ENCODE assay signal across 1 cellular context in the genomic region with DNA sequence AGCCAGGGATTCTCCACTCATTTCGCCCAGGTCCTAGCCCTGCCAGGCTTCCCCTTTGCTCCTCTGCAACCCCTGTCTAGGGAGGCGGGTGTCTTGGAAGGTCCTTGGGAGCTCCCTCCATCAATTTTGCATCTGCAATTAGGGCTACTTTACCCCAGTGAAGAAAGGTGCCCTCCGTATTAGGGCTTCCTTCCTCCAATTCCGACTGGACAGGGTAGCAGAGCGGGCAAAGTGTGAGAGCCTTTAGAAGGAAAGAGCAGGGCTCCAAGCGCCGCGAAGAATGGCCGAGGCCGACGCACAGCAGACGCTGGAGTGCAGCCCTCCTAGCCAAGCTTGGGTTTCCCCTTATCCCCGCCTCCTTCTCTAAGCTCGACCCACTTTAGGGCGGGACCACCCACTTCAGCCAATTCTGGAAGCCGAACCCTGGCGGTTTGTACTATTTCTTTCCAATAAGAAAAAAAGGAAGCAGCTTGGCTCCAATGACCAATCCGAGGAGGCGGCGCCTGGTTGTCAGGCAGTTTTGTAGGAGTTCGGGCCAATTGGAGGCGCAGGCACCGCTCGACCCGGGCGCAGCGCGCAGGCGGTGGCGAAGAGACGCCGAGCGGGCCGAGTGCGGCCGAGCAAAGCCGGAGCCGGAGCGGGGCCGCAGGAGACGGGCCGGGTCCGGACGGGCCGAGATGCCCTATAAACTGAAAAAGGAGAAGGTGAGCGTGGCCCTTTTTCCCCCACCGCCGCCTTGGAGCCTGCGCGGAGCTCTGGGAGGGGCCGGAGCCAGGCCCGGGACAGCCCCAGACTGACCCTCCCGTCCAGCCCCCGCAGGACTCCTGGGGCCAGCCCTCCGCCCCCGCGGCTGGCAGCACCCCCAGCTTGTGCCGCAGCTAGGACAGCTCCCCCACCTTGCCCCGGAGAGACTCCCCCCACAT.
TF ChIP-seq lines count a peak whose summit lies in the region.

Gene PPP2R5D (plus strand): TSS at position 570 of the 923 bp plus-strand sequence. CDS start 108 bp downstream, at position 678.

TF ChIP-seq in HepG2, 621 proteins besides CTCF, POLR2A, EP300 and RAD21 (continued from another document and continues in another):
- TF ChIP-seq ZNF770 (CRISPR knock-in tag; IDR thresholded peaks at IDR 0.05) (0 out of 2 replicates have a peak, but pooled peaks have one; percentile 1), FLYWCH1 (CRISPR knock-in tag; IDR thresholded peaks at IDR 0.05) (no peak), ZNF749 (CRISPR knock-in tag; IDR thresholded peaks at IDR 0.05; ENCODE audit: borderline replicate concordance) (no peak; the same call in 1 of the 2 replicates), LCORL (IDR thresholded peaks at IDR 0.05) (no peak), LCORL (CRISPR knock-in tag; IDR thresholded peaks at IDR 0.05) (peak; percentile 72; the same call in 1 of the 2 replicates), ZNF275 (CRISPR knock-in tag; IDR thresholded peaks at IDR 0.05; ENCODE audit: borderline replicate concordance) (peak; percentile 80; the same call in 1 of the 2 replicates), SNAPC2 (CRISPR knock-in tag; IDR thresholded peaks at IDR 0.05) (peak; percentile 94), PPARG (CRISPR knock-in tag; conservative IDR thresholded peaks at IDR 0.05) (peak; percentile 33; the same call in 1 of the 2 replicates), ZKSCAN8 (CRISPR knock-in tag; IDR thresholded peaks at IDR 0.05; ENCODE audit: borderline replicate concordance) (0 out of 2 replicates have a peak, but pooled peaks have one; percentile 13), IRF1 (CRISPR knock-in tag; IDR thresholded peaks at IDR 0.05; ENCODE audit: low read depth) (no peak), ZNF256 (CRISPR knock-in tag; conservative IDR thresholded peaks at IDR 0.05) (peak; percentile 67; the same call in 1 of the 2 replicates), ARNTL (CRISPR knock-in tag; IDR thresholded peaks at IDR 0.05) (no peak), ZBTB3 (CRISPR knock-in tag; IDR thresholded peaks at IDR 0.05; ENCODE audit: borderline replicate concordance, low read depth) (no peak), ZNF737 (CRISPR knock-in tag; IDR thresholded peaks at IDR 0.05; ENCODE audit: borderline replicate concordance) (no peak), SAFB2 (CRISPR knock-in tag; IDR thresholded peaks at IDR 0.05; ENCODE audit: borderline replicate concordance, low read depth) (no peak), ZNF773 (CRISPR knock-in tag; IDR thresholded peaks at IDR 0.05; ENCODE audit: borderline replicate concordance) (no peak), BRD4 (CRISPR knock-in tag; IDR thresholded peaks at IDR 0.05) (peak; percentile 75), ZBTB38 (CRISPR knock-in tag; IDR thresholded peaks at IDR 0.05) (peak; percentile 11; the same call in 1 of the 2 replicates), HOXA7 (CRISPR knock-in tag; IDR thresholded peaks at IDR 0.05) (no peak), MTERF4 (CRISPR knock-in tag; IDR thresholded peaks at IDR 0.05) (peak; percentile 82), ZFP41 (CRISPR knock-in tag; IDR thresholded peaks at IDR 0.05; ENCODE audit: borderline replicate concordance) (no peak), BCL3 (CRISPR knock-in tag; IDR thresholded peaks at IDR 0.05) (no peak), ZNF652 (CRISPR knock-in tag; IDR thresholded peaks at IDR 0.05; ENCODE audit: borderline replicate concordance, low read depth) (no peak), ZBTB42 (CRISPR knock-in tag; IDR thresholded peaks at IDR 0.05) (no peak), CCAR2 (optimal IDR thresholded peaks at IDR 0.05; ENCODE audit: low read depth, low read length) (no peak), ZNF619 (CRISPR knock-in tag; IDR thresholded peaks at IDR 0.05) (0 out of 2 replicates have a peak, but pooled peaks have one; percentile 54), MAFG (CRISPR knock-in tag; IDR thresholded peaks at IDR 0.05) (no peak), HES4 (CRISPR knock-in tag; IDR thresholded peaks at IDR 0.05; ENCODE audit: borderline replicate concordance) (0 out of 2 replicates have a peak, but pooled peaks have one; percentile 29), FOXK1 (CRISPR knock-in tag; IDR thresholded peaks at IDR 0.05; ENCODE audit: borderline replicate concordance, low read depth) (no peak), THRA (CRISPR knock-in tag; IDR thresholded peaks at IDR 0.05; ENCODE audit: borderline replicate concordance) (0 out of 2 replicates have a peak, but pooled peaks have one; percentile 20), TEAD2 (CRISPR knock-in tag; IDR thresholded peaks at IDR 0.05) (no peak), ZNF550 (CRISPR knock-in tag; IDR thresholded peaks at IDR 0.05; ENCODE audit: borderline replicate concordance) (no peak), ZSCAN25 (CRISPR knock-in tag; IDR thresholded peaks at IDR 0.05) (no peak), ZFP1 (CRISPR knock-in tag; IDR thresholded peaks at IDR 0.05) (no peak; the same call in 1 of the 2 replicates), ARNT (IDR thresholded peaks at IDR 0.05) (no peak), CEBPG (CRISPR knock-in tag; IDR thresholded peaks at IDR 0.05) (0 out of 2 replicates have a peak, but pooled peaks have one; percentile 4)
- TF ChIP-seq, protein P1, sequence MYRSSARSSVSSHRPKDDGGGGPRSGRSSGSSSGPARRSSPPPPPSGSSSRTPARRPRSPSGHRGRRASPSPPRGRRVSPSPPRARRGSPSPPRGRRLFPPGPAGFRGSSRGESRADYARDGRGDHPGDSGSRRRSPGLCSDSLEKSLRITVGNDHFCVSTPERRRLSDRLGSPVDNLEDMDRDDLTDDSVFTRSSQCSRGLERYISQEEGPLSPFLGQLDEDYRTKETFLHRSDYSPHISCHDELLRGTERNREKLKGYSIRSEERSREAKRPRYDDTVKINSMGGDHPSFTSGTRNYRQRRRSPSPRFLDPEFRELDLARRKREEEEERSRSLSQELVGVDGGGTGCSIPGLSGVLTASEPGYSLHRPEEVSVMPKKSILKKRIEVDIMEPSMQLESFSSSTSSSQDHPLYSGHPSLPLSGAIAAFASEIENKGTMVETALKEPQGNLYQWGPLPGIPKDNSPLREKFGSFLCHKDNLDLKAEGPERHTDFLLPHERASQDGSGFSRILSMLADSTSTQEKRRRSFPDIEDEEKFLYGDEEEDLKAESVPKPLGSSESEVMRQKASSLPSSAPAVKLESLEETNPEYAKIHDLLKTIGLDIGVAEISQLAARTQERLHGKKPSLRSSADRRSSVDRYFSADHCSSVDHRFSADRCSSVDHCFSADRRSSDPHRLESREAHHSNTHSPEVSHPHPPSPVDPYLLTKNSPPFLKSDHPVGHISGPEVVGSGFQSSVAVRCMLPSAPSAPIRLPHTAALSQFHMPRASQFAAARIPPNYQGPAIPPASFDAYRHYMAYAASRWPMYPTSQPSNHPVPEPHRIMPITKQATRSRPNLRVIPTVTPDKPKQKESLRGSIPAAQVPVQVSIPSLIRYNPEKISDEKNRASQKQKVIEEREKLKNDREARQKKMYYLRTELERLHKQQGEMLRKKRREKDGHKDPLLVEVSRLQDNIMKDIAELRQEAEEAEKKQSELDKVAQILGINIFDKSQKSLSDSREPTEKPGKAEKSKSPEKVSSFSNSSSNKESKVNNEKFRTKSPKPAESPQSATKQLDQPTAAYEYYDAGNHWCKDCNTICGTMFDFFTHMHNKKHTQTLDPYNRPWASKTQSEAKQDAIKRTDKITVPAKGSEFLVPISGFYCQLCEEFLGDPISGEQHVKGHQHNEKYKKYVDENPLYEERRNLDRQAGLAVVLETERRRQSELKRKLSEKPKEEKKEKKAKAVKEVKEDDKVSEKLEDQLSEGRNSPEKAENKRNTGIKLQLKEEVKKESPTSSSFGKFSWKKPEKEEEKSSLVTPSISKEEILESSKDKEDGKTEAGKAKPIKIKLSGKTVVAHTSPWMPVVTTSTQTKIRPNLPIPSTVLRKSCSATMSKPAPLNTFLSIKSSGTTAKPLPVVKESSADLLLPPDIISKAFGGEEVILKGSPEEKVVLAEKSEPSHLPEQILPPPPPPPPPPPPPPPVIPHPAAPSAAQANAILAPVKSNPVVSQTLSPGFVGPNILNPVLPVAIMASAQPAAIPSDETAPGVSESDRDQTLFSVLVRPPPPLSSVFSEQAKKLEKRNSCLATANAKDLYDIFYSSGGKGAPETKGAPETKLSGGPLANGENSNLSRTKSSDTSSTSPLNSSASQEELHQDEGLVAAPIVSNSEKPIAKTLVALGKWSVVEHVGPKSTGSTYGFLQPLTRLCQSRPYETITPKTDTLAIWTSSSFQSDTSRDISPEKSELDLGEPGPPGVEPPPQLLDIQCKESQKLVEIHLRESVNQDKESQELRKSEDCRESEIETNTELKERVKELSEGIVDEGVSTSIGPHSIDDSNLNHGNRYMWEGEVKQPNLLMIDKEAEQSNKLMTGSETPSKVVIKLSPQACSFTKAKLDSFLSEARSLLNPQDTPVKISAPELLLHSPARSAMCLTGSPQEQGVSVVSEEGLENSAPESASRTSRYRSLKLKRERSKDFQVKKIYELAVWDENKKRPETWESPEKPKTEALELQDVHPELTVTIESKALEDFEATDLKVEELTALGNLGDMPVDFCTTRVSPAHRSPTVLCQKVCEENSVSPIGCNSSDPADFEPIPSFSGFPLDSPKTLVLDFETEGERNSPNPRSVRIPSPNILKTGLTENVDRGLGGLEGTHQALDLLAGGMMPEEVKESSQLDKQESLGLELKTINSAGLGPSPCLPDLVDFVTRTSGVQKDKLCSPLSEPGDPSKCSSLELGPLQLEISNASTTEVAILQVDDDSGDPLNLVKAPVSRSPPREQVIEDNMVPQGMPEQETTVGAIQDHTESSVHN (CRISPR knock-in tag; IDR thresholded peaks at IDR 0.05) = no peak
- TF ChIP-seq, protein P2, sequence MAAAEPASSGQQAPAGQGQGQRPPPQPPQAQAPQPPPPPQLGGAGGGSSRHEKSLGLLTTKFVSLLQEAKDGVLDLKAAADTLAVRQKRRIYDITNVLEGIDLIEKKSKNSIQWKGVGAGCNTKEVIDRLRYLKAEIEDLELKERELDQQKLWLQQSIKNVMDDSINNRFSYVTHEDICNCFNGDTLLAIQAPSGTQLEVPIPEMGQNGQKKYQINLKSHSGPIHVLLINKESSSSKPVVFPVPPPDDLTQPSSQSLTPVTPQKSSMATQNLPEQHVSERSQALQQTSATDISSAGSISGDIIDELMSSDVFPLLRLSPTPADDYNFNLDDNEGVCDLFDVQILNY (CRISPR knock-in tag; conservative IDR thresholded peaks at IDR 0.05) = no peak
- TF ChIP-seq, protein P3, sequence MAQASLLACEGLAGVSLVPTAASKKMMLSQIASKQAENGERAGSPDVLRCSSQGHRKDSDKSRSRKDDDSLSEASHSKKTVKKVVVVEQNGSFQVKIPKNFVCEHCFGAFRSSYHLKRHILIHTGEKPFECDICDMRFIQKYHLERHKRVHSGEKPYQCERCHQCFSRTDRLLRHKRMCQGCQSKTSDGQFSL (CRISPR knock-in tag; IDR thresholded peaks at IDR 0.05) = peak; percentile 33; the same call in 1 of the 2 replicates
- TF ChIP-seq, protein P4, sequence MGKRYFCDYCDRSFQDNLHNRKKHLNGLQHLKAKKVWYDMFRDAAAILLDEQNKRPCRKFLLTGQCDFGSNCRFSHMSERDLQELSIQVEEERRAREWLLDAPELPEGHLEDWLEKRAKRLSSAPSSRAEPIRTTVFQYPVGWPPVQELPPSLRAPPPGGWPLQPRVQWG (CRISPR knock-in tag; IDR thresholded peaks at IDR 0.05; ENCODE audit: borderline replicate concordance, low read depth) = no peak
